Comparison of ENCODE assay signal across 8 cellular contexts in genomic region chr6:139597781-139598368, GRCh38.
DNase-seq lines count a peak whose midpoint lies in the region; ATAC-seq, FAIRE-seq and TF ChIP-seq lines count a peak whose summit lies in the region.

No MANE protein-coding gene starts in this region.

- no peaks in the 10 kb centered on the region for H3K27me3 ChIP-seq in prostate gland (replicated peaks; ENCODE audit: insufficient read depth)

- no peaks in the 10 kb centered on the region for H3K36me3 ChIP-seq in prostate gland

- intact Hi-C loops in Right ventricle myocardium superior (cut with DNase I), result no loop called here
- intact Hi-C loops in prostate gland (cut with DNase I), result loop anchor here (5.0 kb wide), 2 partner anchors 164 to 226 kb away; partner anchors contain the start of gene CITED2
- intact Hi-C loops in natural killer cell (cut with micrococcal nuclease), result no loop called here

- ATAC-seq in Right ventricle myocardium superior (ENCODE audit: poor library complexity) (peak; percentile 89), natural killer cell (no peak), HG03095 (IDR thresholded peaks at IDR 0.05; ENCODE audit: unreplicated experiment) (no peak), HG03342 (IDR thresholded peaks at IDR 0.05; ENCODE audit: unreplicated experiment) (no peak)
- ATAC-seq in activated T-cell treated with anti-CD3 and anti-CD28 coated beads, Interleukin-2, amount 50 U/mL, for 4 hours, result no peak

- peaks cover 6% of the 10 kb centered on the region for H3K4me1 Mint-ChIP-seq in activated T-cell treated with anti-CD3 and anti-CD28 coated beads, Interleukin-2, amount 50 U/mL, for 4 hours (ENCODE audit: low read depth)
- no peaks in the 10 kb centered on the region for H3K4me1 Mint-ChIP-seq in natural killer cell

- DNase-seq in T1000 (lab: John Stamatoyannopoulos, UW), result peak; percentile 38
- DNase-seq in Right ventricle myocardium superior, result peak; percentile 81
- DNase-seq in prostate gland (ENCODE audit: low spot score), result peak; percentile 32
- DNase-seq in activated T-cell treated with anti-CD3 and anti-CD28 coated beads, Interleukin-2, amount 50 U/mL, for 4 hours, result no peak
- DNase-seq in natural killer cell, result no peak

- H3K4me3 Mint-ChIP-seq in activated T-cell treated with anti-CD3 and anti-CD28 coated beads, Interleukin-2, amount 50 U/mL, for 4 hours, result no peak overlapping the region
- H3K4me3 Mint-ChIP-seq in natural killer cell, result no peak overlapping the region

- H3K9me3 Mint-ChIP-seq in activated T-cell treated with anti-CD3 and anti-CD28 coated beads, Interleukin-2, amount 50 U/mL, for 4 hours, result no peaks in the 10 kb centered on the region
- no peaks in the 10 kb centered on the region for H3K9me3 Mint-ChIP-seq in natural killer cell

- no peak for TF ChIP-seq CTCF in prostate gland (IDR thresholded peaks at IDR 0.05)
- TF ChIP-seq CTCF in natural killer cell (IDR thresholded peaks at IDR 0.05), result no peak

- peak; percentile 45 for FAIRE-seq in G401.6 (lab: Jason Lieb, UNC)

- TF ChIP-seq POLR2A in prostate gland (IDR thresholded peaks at IDR 0.05), result no peak

- WGBS in prostate gland, result 12% methylated on average over 6 of the region's 6 CpGs

- no peaks in the 10 kb centered on the region for H3K9me3 ChIP-seq in prostate gland

- peaks cover 3% of the 10 kb centered on the region for H3K27me3 Mint-ChIP-seq in activated T-cell treated with anti-CD3 and anti-CD28 coated beads, Interleukin-2, amount 50 U/mL, for 4 hours (ENCODE audit: low read depth)
- H3K27me3 Mint-ChIP-seq in natural killer cell (ENCODE audit: low read depth in 2 of 2), result no peaks in the 10 kb centered on the region

- no peak overlapping the region for H3K27ac Mint-ChIP-seq in natural killer cell

- H3K4me3 ChIP-seq in prostate gland, result no peak overlapping the region

- peaks cover 8% of the 10 kb centered on the region for H3K4me1 ChIP-seq in prostate gland (replicated peaks)

- no peaks in the 10 kb centered on the region for H3K36me3 Mint-ChIP-seq in activated T-cell treated with anti-CD3 and anti-CD28 coated beads, Interleukin-2, amount 50 U/mL, for 4 hours (ENCODE audit: insufficient read depth)
- H3K36me3 Mint-ChIP-seq in natural killer cell, result no peaks in the 10 kb centered on the region

- peak overlapping the region; percentile 47 to 60 for H3K27ac ChIP-seq in prostate gland

Comparison
In these comparisons a context has a peak if more than half of its experiments do, and no peak if none do; other contexts are left out.
1. DNase-seq: peak in T1000 (single experiment), Right ventricle myocardium superior (single experiment) and prostate gland (single experiment); none in activated T-cell treated with anti-CD3 and anti-CD28 coated beads, Interleukin-2, amount 50 U/mL, for 4 hours (single experiment) and natural killer cell (single experiment).